ENCODE assay signal across 19 cellular contexts in genomic region chr10:2205406-2205805, GRCh38.
DNase-seq lines count a peak whose midpoint lies in the region; ATAC-seq, FAIRE-seq and TF ChIP-seq lines count a peak whose summit lies in the region.
"Had no signal": no experiment of that assay in that cellular context is flagged by ENCODE, and none has a peak within 500 bp of the region (broad histone marks: within the 10 kb centered on the region; RNA-seq: fewer than 3 reads in every experiment).

No MANE protein-coding gene starts in this region.

- no peak for FAIRE-seq in keratinocyte (lab: Jason Lieb, UNC)
- FAIRE-seq: A204.1, D721Med, G401.6, GM12892, GM18507 had no signal

- no peak for DNase-seq in WTC11 (ENCODE audit: low spot score)
- DNase-seq in keratinocyte (ENCODE audit: low read depth, low spot score) = no peak
- peak; percentile 54 for DNase-seq in osteoblast (ENCODE audit: insufficient read length, low spot score, missing footprints)
- no peak for DNase-seq in type B pancreatic cell (ENCODE audit: extremely low spot score, unreplicated experiment)
- DNase-seq in GF-D8 (lab: John Stamatoyannopoulos, UW) = no peak
- DNase-seq: ACHN; Caco-2; CD4-positive, alpha-beta T cell; GM23248; H7 had no signal

- ATAC-seq in WTC11 (no peak), HG03571 (IDR thresholded peaks at IDR 0.05; ENCODE audit: unreplicated experiment) (no peak), HG02759 (IDR thresholded peaks at IDR 0.05; ENCODE audit: unreplicated experiment) (no peak)

- H3K4me3 ChIP-seq in keratinocyte (ENCODE audit: control insufficient read depth in 2 of 3, extremely low read depth in 1 of 3, insufficient read depth in 2 of 3, low read depth in 1 of 3, low read length in 3 of 3) (no peak overlapping the region), osteoblast (ENCODE audit: insufficient read depth, low read length) (no peak overlapping the region)
- H3K4me3 ChIP-seq: GM23248 had no signal

- H3K36me3 Mint-ChIP-seq in WTC11 = peaks cover 5% of the 10 kb centered on the region
- no peaks in the 10 kb centered on the region for H3K36me3 Mint-ChIP-seq in type B pancreatic cell

- H2AFZ ChIP-seq in keratinocyte (ENCODE audit: control insufficient read depth, low read length) (peak overlapping the region; percentile 56), osteoblast (ENCODE audit: low read length) (no peak overlapping the region)
- H2AFZ ChIP-seq: GM23248 had no signal

- no peaks in the 10 kb centered on the region for H3K27me3 Mint-ChIP-seq in WTC11 (ENCODE audit: low read depth)
- H3K27me3 Mint-ChIP-seq in type B pancreatic cell = peaks cover 9% of the 10 kb centered on the region

- H3K9me3 ChIP-seq in keratinocyte (ENCODE audit: control insufficient read depth, low read depth, low read length) = no peaks in the 10 kb centered on the region
- peaks cover 2% of the 10 kb centered on the region for H3K9me3 ChIP-seq in osteoblast (ENCODE audit: low read depth, low read length)

- H3K4me1 ChIP-seq in keratinocyte (ENCODE audit: control insufficient read depth, extremely low read depth, insufficient read depth, low read length) (no peaks in the 10 kb centered on the region), osteoblast (ENCODE audit: insufficient read depth, low read length) (no peaks in the 10 kb centered on the region)
- H3K4me1 ChIP-seq: Caco-2 had no signal

- H3K4me1 Mint-ChIP-seq in WTC11 (peaks cover 47% of the 10 kb centered on the region), type B pancreatic cell (ENCODE audit: unreplicated experiment) (peaks cover 17% of the 10 kb centered on the region)

- CTCF ChIA-PET in WTC11 (lab: Charles Lee) = no interaction called here

- TF ChIP-seq CTCF in WTC11 (IDR thresholded peaks at IDR 0.05) = no peak
- no peak for TF ChIP-seq CTCF in keratinocyte (optimal IDR thresholded peaks at IDR 0.05 in 1 of 3, IDR thresholded peaks at IDR 0.05 in 1 of 3, conservative IDR thresholded peaks at IDR 0.05 in 1 of 3; ENCODE audit: extremely low read depth in 1 of 3, insufficient read depth in 2 of 3, low read length in 3 of 3)
- no peak for TF ChIP-seq CTCF in osteoblast (IDR thresholded peaks at IDR 0.05; ENCODE audit: extremely low read depth, low read depth, low read length)
- TF ChIP-seq CTCF in type B pancreatic cell (conservative IDR thresholded peaks at IDR 0.05) = no peak

- no peak overlapping the region for H3K9ac ChIP-seq in keratinocyte (ENCODE audit: control insufficient read depth, extremely low read depth, insufficient read depth, low read length)
- H3K9ac ChIP-seq: GM23248 had no signal

- POLR2A ChIA-PET in WTC11 (lab: Charles Lee) = no interaction called here

- no peak overlapping the region for H3K4me2 ChIP-seq in keratinocyte (ENCODE audit: control insufficient read depth, extremely low read depth, insufficient read depth, low read depth, low read length)
- H3K4me2 ChIP-seq in osteoblast (ENCODE audit: insufficient read depth, low read length) = no peak overlapping the region

- H3K9me1 ChIP-seq in keratinocyte (ENCODE audit: control insufficient read depth, extremely low read depth, insufficient read depth, low read length) = no peaks in the 10 kb centered on the region

- H3K27ac Mint-ChIP-seq in WTC11 (peak overlapping the region; percentile 89), type B pancreatic cell (peak overlapping the region; percentile 3)
- H3K27ac Mint-ChIP-seq: CD4-positive, alpha-beta T cell had no signal

- H3K9me3 Mint-ChIP-seq in WTC11 (peaks cover 3% of the 10 kb centered on the region), type B pancreatic cell (no peaks in the 10 kb centered on the region)
- H3K9me3 Mint-ChIP-seq: CD4-positive, alpha-beta T cell had no signal

- no peak overlapping the region for H3K27ac ChIP-seq in keratinocyte (ENCODE audit: control insufficient read depth, insufficient read depth, low read length)
- H3K27ac ChIP-seq in osteoblast (ENCODE audit: low read depth, low read length) = no peak overlapping the region
- H3K27ac ChIP-seq: C4-2B, GM23248, HL-60 had no signal

- H4K20me1 ChIP-seq in keratinocyte (ENCODE audit: control insufficient read depth, extremely low read depth, insufficient read depth, low read length) (no peaks in the 10 kb centered on the region), osteoblast (ENCODE audit: insufficient read depth, low read length) (no peaks in the 10 kb centered on the region)

- H3K36me3 ChIP-seq in keratinocyte (ENCODE audit: control insufficient read depth in 2 of 2, extremely low read depth in 1 of 2, insufficient read depth in 2 of 2, low read length in 2 of 2) (no peaks in the 10 kb centered on the region), osteoblast (ENCODE audit: insufficient read depth, low read length) (no peaks in the 10 kb centered on the region)

- no peaks in the 10 kb centered on the region for H3K27me3 ChIP-seq in keratinocyte (ENCODE audit: control insufficient read depth, extremely low read depth, insufficient read depth, low read length)
- H3K27me3 ChIP-seq in osteoblast (ENCODE audit: insufficient read depth, low read length) = no peaks in the 10 kb centered on the region

- H3K4me3 Mint-ChIP-seq in WTC11 (no peak overlapping the region), type B pancreatic cell (no peak overlapping the region)
- H3K4me3 Mint-ChIP-seq: CD4-positive, alpha-beta T cell had no signal

- dilution Hi-C loops in keratinocyte (cut with MboI; ENCODE audit: extremely low pct_ligation_motif_present, low sequenced_read_pairs) = no loop called here

- H3K79me2 ChIP-seq in keratinocyte (ENCODE audit: control insufficient read depth, insufficient read depth, low read length) (no peaks in the 10 kb centered on the region), osteoblast (ENCODE audit: insufficient read depth, low read length) (no peaks in the 10 kb centered on the region)

TF ChIP-seq in WTC11, 78 proteins besides CTCF, POLR2A, EP300 and RAD21:
- TF ChIP-seq E2F5 (CRISPR knock-in tag; IDR thresholded peaks at IDR 0.05) (no peak), IRF2 (CRISPR knock-in tag; IDR thresholded peaks at IDR 0.05; ENCODE audit: borderline replicate concordance, low read depth) (no peak), HMGXB4 (CRISPR knock-in tag; IDR thresholded peaks at IDR 0.05) (no peak), JAZF1 (CRISPR knock-in tag; IDR thresholded peaks at IDR 0.05) (no peak), ZNF263 (CRISPR knock-in tag; IDR thresholded peaks at IDR 0.05; ENCODE audit: low read depth) (no peak), FOXP1 (CRISPR knock-in tag; IDR thresholded peaks at IDR 0.05; ENCODE audit: borderline replicate concordance) (no peak), ZNF396 (CRISPR knock-in tag; IDR thresholded peaks at IDR 0.05; ENCODE audit: borderline replicate concordance) (no peak)
- TF ChIP-seq, protein P1, sequence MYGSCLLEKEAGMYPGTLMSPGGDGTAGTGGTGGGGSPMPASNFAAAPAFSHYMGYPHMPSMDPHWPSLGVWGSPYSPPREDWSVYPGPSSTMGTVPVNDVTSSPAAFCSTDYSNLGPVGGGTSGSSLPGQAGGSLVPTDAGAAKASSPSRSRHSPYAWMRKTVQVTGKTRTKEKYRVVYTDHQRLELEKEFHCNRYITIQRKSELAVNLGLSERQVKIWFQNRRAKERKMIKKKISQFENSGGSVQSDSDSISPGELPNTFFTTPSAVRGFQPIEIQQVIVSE (CRISPR knock-in tag; IDR thresholded peaks at IDR 0.05; ENCODE audit: borderline replicate concordance) = no peak
TF ChIP-seq in WTC11: peak in this region for 0.
